In the genomic region with DNA sequence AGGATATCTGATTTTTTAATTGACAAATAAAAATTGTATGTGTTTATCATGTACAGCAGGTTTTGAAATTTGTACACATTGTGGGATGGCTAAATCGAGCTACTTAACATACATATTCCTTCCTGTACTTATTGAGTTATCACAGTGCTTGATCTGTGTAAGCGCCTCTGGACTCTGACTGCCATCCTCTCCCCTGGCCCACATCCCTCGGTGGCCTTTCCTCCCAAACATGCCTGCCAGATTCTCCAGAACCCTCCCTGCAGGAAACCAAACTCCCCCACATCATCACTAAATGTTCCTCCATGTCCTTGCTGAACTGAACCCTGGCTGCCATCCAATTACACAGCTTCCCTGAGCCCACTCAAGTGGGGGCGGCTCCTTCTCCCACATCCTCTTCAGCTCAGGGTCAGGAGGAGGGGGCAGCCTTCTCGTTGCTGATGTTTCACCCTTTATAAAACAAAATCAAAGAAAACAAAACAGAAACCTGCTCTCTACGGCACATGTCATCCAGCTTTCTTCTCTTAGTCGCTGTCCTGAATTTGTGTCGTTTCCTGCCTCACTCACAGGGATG, we compare ENCODE assay signal across 1 cellular context.
TF ChIP-seq lines count a peak whose summit lies in the region.

No MANE protein-coding gene starts in this region.

TF ChIP-seq in H1, 55 proteins besides CTCF, POLR2A, EP300 and RAD21:
- TF ChIP-seq KDM4A (IDR thresholded peaks at IDR 0.05; ENCODE audit: low read depth, low read length, severe bottlenecking) (no peak), SAP30 (IDR thresholded peaks at IDR 0.05; ENCODE audit: insufficient read depth, insufficient replicate concordance, low read length) (no peak), GTF2F1 (IDR thresholded peaks at IDR 0.05; ENCODE audit: borderline replicate concordance, low read depth, low read length) (no peak), BCL11A (IDR thresholded peaks at IDR 0.05; ENCODE audit: low read depth in 2 of 2, low read length in 2 of 2) (no peak)
